Comparison of ENCODE assay signal across 18 cellular contexts in genomic region chr3:131193671-131194291, GRCh38.
DNase-seq lines count a peak whose midpoint lies in the region; ATAC-seq and TF ChIP-seq lines count a peak whose summit lies in the region.
"Had no signal": no experiment of that assay in that cellular context is flagged by ENCODE, and none has a peak within 500 bp of the region (broad histone marks: within the 10 kb centered on the region; RNA-seq: fewer than 3 reads in every experiment).

No MANE protein-coding gene starts in this region.

- DNase-seq in DND-41 (no peak), Kasumi-1 (lab: John Stamatoyannopoulos, UW) (peak; percentile 19 to 43), WERI-Rb-1 (no peak), neural crest cell (ENCODE audit: low read depth, low spot score) (no peak), NOMO-1 treated with DMSO at 0.1 percent for 48 hours (lab: John Stamatoyannopoulos, UW; ENCODE audit: unreplicated experiment) (no peak), putamen (ENCODE audit: low spot score) (no peak), NCI-H187 (lab: John Stamatoyannopoulos, UW) (no peak)
- DNase-seq in activated CD4-positive, alpha-beta T cell treated with anti-CD3 and anti-CD28 coated beads, Interleukin-2, amount 50 U/mL, for 1 hour, result no peak
- DNase-seq: activated CD8-positive, alpha-beta memory T cell treated with anti-CD3 and anti-CD28 coated beads, Interleukin-2, amount 10 ng/mL, durations not matched to agents 7 days and 5 days; activated naive CD4-positive, alpha-beta T cell treated with anti-CD3 and anti-CD28 coated beads, Interleukin-2, amount 10 ng/mL, durations not matched to agents 7 days and 5 days; hypothalamus; left lung; NCI-H1092; NCI-H524 treated with DMSO at 0.1 percent for 48 hours; Right ventricle myocardium superior had no signal

- no peaks in the 10 kb centered on the region for H3K36me3 Mint-ChIP-seq in neural crest cell (ENCODE audit: low read depth)
- H3K36me3 Mint-ChIP-seq: activated CD8-positive, alpha-beta memory T cell treated with anti-CD3 and anti-CD28 coated beads, Interleukin-2, amount 10 ng/mL, durations not matched to agents 7 days and 5 days; activated naive CD4-positive, alpha-beta T cell treated with anti-CD3 and anti-CD28 coated beads, Interleukin-2, amount 10 ng/mL, durations not matched to agents 7 days and 5 days had no signal

- no peaks in the 10 kb centered on the region for H3K27me3 ChIP-seq in DND-41 (ENCODE audit: insufficient read depth, low read length, poor library complexity)
- no peaks in the 10 kb centered on the region for H3K27me3 ChIP-seq in WERI-Rb-1 (ENCODE audit: insufficient read depth, low read depth, severe bottlenecking)
- H3K27me3 ChIP-seq: left lung had no signal

- H3K27ac ChIP-seq in DND-41 (ENCODE audit: low read length), result no peak overlapping the region
- no peak overlapping the region for H3K27ac ChIP-seq in WERI-Rb-1
- H3K27ac ChIP-seq: epithelial cell of prostate, left lung, skin epidermis had no signal

- H3K4me1 Mint-ChIP-seq in neural crest cell, result no peaks in the 10 kb centered on the region
- H3K4me1 Mint-ChIP-seq: activated CD8-positive, alpha-beta memory T cell treated with anti-CD3 and anti-CD28 coated beads, Interleukin-2, amount 10 ng/mL, durations not matched to agents 7 days and 5 days; activated naive CD4-positive, alpha-beta T cell treated with anti-CD3 and anti-CD28 coated beads, Interleukin-2, amount 10 ng/mL, durations not matched to agents 7 days and 5 days; nephron had no signal

- peak; percentile 28 for TF ChIP-seq CTCF in DND-41 (IDR thresholded peaks at IDR 0.05; ENCODE audit: borderline replicate concordance, extremely low read depth, low read length, poor library complexity, severe bottlenecking)
- TF ChIP-seq CTCF in WERI-Rb-1 (IDR thresholded peaks at IDR 0.05; ENCODE audit: low read depth, low read length), result 0 out of 2 replicates have a peak, but pooled peaks have one; percentile 7
- peak; percentile 36 for TF ChIP-seq CTCF in neural crest cell (conservative IDR thresholded peaks at IDR 0.05)

- H4K20me1 ChIP-seq in DND-41 (ENCODE audit: insufficient read depth, low read length), result no peaks in the 10 kb centered on the region

- no peak overlapping the region for H3K27ac Mint-ChIP-seq in neural crest cell (ENCODE audit: unreplicated experiment)
- H3K27ac Mint-ChIP-seq: activated CD8-positive, alpha-beta memory T cell treated with anti-CD3 and anti-CD28 coated beads, Interleukin-2, amount 10 ng/mL, durations not matched to agents 7 days and 5 days; activated naive CD4-positive, alpha-beta T cell treated with anti-CD3 and anti-CD28 coated beads, Interleukin-2, amount 10 ng/mL, durations not matched to agents 7 days and 5 days; nephron had no signal

- no peaks in the 10 kb centered on the region for H3K9me3 Mint-ChIP-seq in neural crest cell
- H3K9me3 Mint-ChIP-seq: activated naive CD4-positive, alpha-beta T cell treated with anti-CD3 and anti-CD28 coated beads, Interleukin-2, amount 10 ng/mL, durations not matched to agents 7 days and 5 days; nephron had no signal

- H3K4me1 ChIP-seq in DND-41 (ENCODE audit: insufficient read depth, low read length), result no peaks in the 10 kb centered on the region
- H3K4me1 ChIP-seq: left lung had no signal

- H2AFZ ChIP-seq in DND-41 (ENCODE audit: low read depth, low read length), result no peak overlapping the region

- no peak overlapping the region for H3K4me2 ChIP-seq in DND-41 (ENCODE audit: insufficient read depth, low read length)

- no peak for ATAC-seq in DND-41 (ENCODE audit: insufficient read depth, low read depth)
- ATAC-seq: activated CD8-positive, alpha-beta memory T cell treated with anti-CD3 and anti-CD28 coated beads, Interleukin-2, amount 10 ng/mL, durations not matched to agents 7 days and 5 days; left lung had no signal

- H3K4me3 ChIP-seq in DND-41 (ENCODE audit: low read depth in 1 of 2, low read length in 2 of 2) (no peak overlapping the region), WERI-Rb-1 (ENCODE audit: low read depth, low read length) (no peak overlapping the region)
- H3K4me3 ChIP-seq: left lung, skin epidermis had no signal

- H3K79me2 ChIP-seq in DND-41 (ENCODE audit: insufficient read depth, low read length), result no peaks in the 10 kb centered on the region

- H3K4me3 Mint-ChIP-seq in neural crest cell, result no peak overlapping the region
- H3K4me3 Mint-ChIP-seq: activated CD8-positive, alpha-beta memory T cell treated with anti-CD3 and anti-CD28 coated beads, Interleukin-2, amount 10 ng/mL, durations not matched to agents 7 days and 5 days; activated naive CD4-positive, alpha-beta T cell treated with anti-CD3 and anti-CD28 coated beads, Interleukin-2, amount 10 ng/mL, durations not matched to agents 7 days and 5 days; nephron had no signal

- no peaks in the 10 kb centered on the region for H3K27me3 Mint-ChIP-seq in neural crest cell (ENCODE audit: low read depth)
- H3K27me3 Mint-ChIP-seq: activated CD8-positive, alpha-beta memory T cell treated with anti-CD3 and anti-CD28 coated beads, Interleukin-2, amount 10 ng/mL, durations not matched to agents 7 days and 5 days; activated naive CD4-positive, alpha-beta T cell treated with anti-CD3 and anti-CD28 coated beads, Interleukin-2, amount 10 ng/mL, durations not matched to agents 7 days and 5 days had no signal

- H3K9me3 ChIP-seq in DND-41 (ENCODE audit: insufficient read depth, low read length, severe bottlenecking) (no peaks in the 10 kb centered on the region), WERI-Rb-1 (ENCODE audit: severe bottlenecking) (no peaks in the 10 kb centered on the region)
- H3K9me3 ChIP-seq: left lung had no signal

- H3K36me3 ChIP-seq in DND-41 (ENCODE audit: insufficient read depth, low read length) (no peaks in the 10 kb centered on the region), WERI-Rb-1 (no peaks in the 10 kb centered on the region)
- H3K36me3 ChIP-seq: left lung had no signal

- H3K9ac ChIP-seq in DND-41 (ENCODE audit: low read depth, low read length), result no peak overlapping the region

Comparison
In these comparisons a context has a peak if more than half of its experiments do, and no peak if none do; other contexts are left out.
1. DNase-seq: peak in Kasumi-1 (2 of 2); none in DND-41 (single experiment), WERI-Rb-1 (single experiment), neural crest cell (single experiment), NOMO-1 treated with DMSO at 0.1 percent for 48 hours (single experiment), putamen (single experiment), NCI-H187 (0 of 2) and activated CD4-positive, alpha-beta T cell treated with anti-CD3 and anti-CD28 coated beads, Interleukin-2, amount 50 U/mL, for 1 hour (single experiment).
2. Peak in every context shown above with its lines, with median percentiles within 50 percentile points of each other: CTCF ChIP-seq.